15 cellular contexts compared by ENCODE assay signal in the genomic region with DNA sequence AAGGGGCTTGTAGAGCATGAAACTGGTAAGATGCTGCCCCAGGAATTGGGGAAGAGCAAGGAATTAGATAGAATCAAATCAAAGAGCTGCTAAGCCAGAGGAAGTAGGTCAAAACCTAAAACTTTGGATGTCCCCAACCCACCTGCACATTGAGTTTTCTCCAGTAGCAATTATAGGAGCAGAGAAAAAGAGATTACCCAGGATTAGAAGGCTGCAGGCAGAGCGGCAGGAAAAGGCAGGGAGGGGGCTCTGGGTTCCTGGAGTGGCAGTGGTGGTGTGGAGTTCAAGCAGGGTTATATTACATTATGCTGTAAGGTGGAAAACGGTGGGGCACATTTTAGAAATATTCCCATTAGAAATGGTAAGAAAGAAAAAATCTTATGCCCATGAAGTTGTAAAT.
A peak's percentile ranks its signal among the peaks of the same experiment; 100 is the strongest.
DNase-seq lines count a peak whose midpoint lies in the region; ATAC-seq and TF ChIP-seq lines count a peak whose summit lies in the region.
"Had no signal": no experiment of that assay in that cellular context is flagged by ENCODE, and none has a peak within 500 bp of the region (broad histone marks: within the 10 kb centered on the region; RNA-seq: fewer than 3 reads in every experiment).

No MANE protein-coding gene starts in this region.

- CTCF ChIA-PET in WTC11 (lab: Charles Lee) = interaction anchor here (1.3 kb wide), 1 partner anchor 10 kb away, joined by 3 read pairs; no protein-coding TSS in a partner anchor

- H3K79me2 ChIP-seq in smooth muscle cell (ENCODE audit: low read depth) = peaks cover 99% of the 10 kb centered on the region

- H3K9me3 ChIP-seq in smooth muscle cell (replicated peaks; ENCODE audit: low read depth) (no peaks in the 10 kb centered on the region), testis (no peaks in the 10 kb centered on the region)
- H3K9me3 ChIP-seq: BLaER1 treated with 17β-estradiol and CSF1 and Interleukin-3, amounts not matched to agents 10 nM and 100 nM had no signal

- H3K27ac ChIP-seq in smooth muscle cell (ENCODE audit: low read depth) (peak overlapping the region; percentile 5), testis (no peak overlapping the region)
- H3K27ac ChIP-seq: BLaER1 treated with 17β-estradiol and CSF1 and Interleukin-3, amounts not matched to agents 10 nM and 100 nM had no signal

- H3K4me1 Mint-ChIP-seq in CD14-positive monocyte (peaks cover 76% of the 10 kb centered on the region), WTC11 (peaks cover 73% of the 10 kb centered on the region)

- POLR2A ChIA-PET in WTC11 (lab: Charles Lee) = no interaction called here

- H3K4me3 ChIP-seq in smooth muscle cell (no peak overlapping the region), testis (no peak overlapping the region)
- H3K4me3 ChIP-seq: BLaER1 treated with 17β-estradiol and CSF1 and Interleukin-3, amounts not matched to agents 10 nM and 100 nM; GM23338 had no signal

- H3F3A ChIP-seq in smooth muscle cell (ENCODE audit: low read depth) = peaks cover 10% of the 10 kb centered on the region

- H4K20me1 ChIP-seq in smooth muscle cell (ENCODE audit: low read depth) = peaks cover 86% of the 10 kb centered on the region

- no peak for TF ChIP-seq POLR2A in testis (IDR thresholded peaks at IDR 0.05)

- H3K36me3 Mint-ChIP-seq in CD14-positive monocyte (peaks cover 6 to 11% of the 10 kb centered on the region in 2 donors), WTC11 (no peaks in the 10 kb centered on the region)
- H3K36me3 Mint-ChIP-seq: CD4-positive, alpha-beta memory T cell had no signal

- H3K27me3 Mint-ChIP-seq in CD14-positive monocyte (ENCODE audit: low read depth in 3 of 3) (peaks cover 0 to 1% (median 0%) of the 10 kb centered on the region in 3 donors), WTC11 (ENCODE audit: low read depth) (no peaks in the 10 kb centered on the region)
- H3K27me3 Mint-ChIP-seq: CD4-positive, alpha-beta memory T cell had no signal

- H3K9ac ChIP-seq in smooth muscle cell (ENCODE audit: low read depth) = no peak overlapping the region
- H3K9ac ChIP-seq: BLaER1 treated with 17β-estradiol and CSF1 and Interleukin-3, amounts not matched to agents 10 nM and 100 nM had no signal

- TF ChIP-seq CTCF in CD14-positive monocyte (IDR thresholded peaks at IDR 0.05) (no peak), WTC11 (IDR thresholded peaks at IDR 0.05) (no peak), smooth muscle cell (IDR thresholded peaks at IDR 0.05; ENCODE audit: borderline replicate concordance, insufficient read depth, poor library complexity, severe bottlenecking) (no peak), testis (IDR thresholded peaks at IDR 0.05) (no peak)

- no peak overlapping the region for H3K4me3 Mint-ChIP-seq in CD14-positive monocyte
- no peak overlapping the region for H3K4me3 Mint-ChIP-seq in WTC11
- H3K4me3 Mint-ChIP-seq: CD4-positive, alpha-beta memory T cell; GM23338 had no signal

- no peak overlapping the region for H2AFZ ChIP-seq in smooth muscle cell (ENCODE audit: low read depth)
- H2AFZ ChIP-seq: GM23338 had no signal

- DNase-seq in CD14-positive monocyte (ENCODE audit: low spot score) = peak; percentile 10
- DNase-seq in NCI-H524 treated with DMSO at 0.1 percent for 48 hours (lab: John Stamatoyannopoulos, UW) = peak; percentile 13
- DNase-seq in WTC11 (ENCODE audit: low spot score) = no peak
- no peak for DNase-seq in smooth muscle cell (lab: John Stamatoyannopoulos, UW; ENCODE audit: unreplicated experiment)
- DNase-seq in testis = no peak
- no peak for DNase-seq in HuH-7.5 (ENCODE audit: low spot score)
- DNase-seq: ACHN; CD4-positive, alpha-beta memory T cell; DMS153; DMS79 treated with DMSO at 0.1 percent for 48 hours; EL; H7 had no signal

- H3K4me2 ChIP-seq in smooth muscle cell = peak overlapping the region; percentile 3
- H3K4me2 ChIP-seq: BLaER1 treated with 17β-estradiol and CSF1 and Interleukin-3, amounts not matched to agents 10 nM and 100 nM had no signal

- H3K4me1 ChIP-seq in smooth muscle cell (ENCODE audit: low read depth) = peaks cover 65% of the 10 kb centered on the region
- H3K4me1 ChIP-seq in testis = peaks cover 22% of the 10 kb centered on the region

- 43% methylated on average over 2 of the region's 2 CpGs for WGBS in smooth muscle cell (ENCODE audit: low lambda C conversion rate)
- WGBS in testis, 2 donors = 33 to 85% methylated on average over 2 of the region's 2 CpGs

- H3K27ac Mint-ChIP-seq in CD14-positive monocyte (no peak overlapping the region), WTC11 (peak overlapping the region; percentile 9; the same call in 1 of the 2 replicates)
- H3K27ac Mint-ChIP-seq: GM23338 had no signal

- H3K9me3 Mint-ChIP-seq in CD14-positive monocyte (peaks cover 0 to 1% (median 0%) of the 10 kb centered on the region in 7 donors), WTC11 (no peaks in the 10 kb centered on the region)
- H3K9me3 Mint-ChIP-seq: CD4-positive, alpha-beta memory T cell; GM23338 had no signal

- intact Hi-C loops in CD14-positive monocyte (cut with micrococcal nuclease) (no loop called here), testis (cut with DNase I; ENCODE audit: low total_unique reads) (no loop called here)

- H3K36me3 ChIP-seq in smooth muscle cell (ENCODE audit: low read depth) = no peaks in the 10 kb centered on the region
- H3K36me3 ChIP-seq in testis (ENCODE audit: low read depth, missing control alignments) = no peaks in the 10 kb centered on the region
- H3K36me3 ChIP-seq: BLaER1 treated with 17β-estradiol and CSF1 and Interleukin-3, amounts not matched to agents 10 nM and 100 nM had no signal

- H3K27me3 ChIP-seq in smooth muscle cell (ENCODE audit: low read depth) (no peaks in the 10 kb centered on the region), testis (no peaks in the 10 kb centered on the region)
- H3K27me3 ChIP-seq: BLaER1 treated with 17β-estradiol and CSF1 and Interleukin-3, amounts not matched to agents 10 nM and 100 nM had no signal

- ATAC-seq in WTC11 (no peak), HG03442 (IDR thresholded peaks at IDR 0.05; ENCODE audit: unreplicated experiment) (no peak)
- ATAC-seq: GM23338 had no signal

TF ChIP-seq in WTC11, 78 proteins besides CTCF, POLR2A, EP300 and RAD21 (continues in another document):
- TF ChIP-seq CREB1 (CRISPR knock-in tag; IDR thresholded peaks at IDR 0.05) = no peak
- TF ChIP-seq HMGXB4 (CRISPR knock-in tag; IDR thresholded peaks at IDR 0.05) = no peak
- TF ChIP-seq ZNF121 (CRISPR knock-in tag; IDR thresholded peaks at IDR 0.05) = no peak
- TF ChIP-seq TEAD4 (CRISPR knock-in tag; IDR thresholded peaks at IDR 0.05) = no peak
- TF ChIP-seq MYBL2 (CRISPR knock-in tag; IDR thresholded peaks at IDR 0.05) = no peak
- TF ChIP-seq ZNF671 (CRISPR knock-in tag; IDR thresholded peaks at IDR 0.05) = no peak
- TF ChIP-seq ZNF138 (CRISPR knock-in tag; conservative IDR thresholded peaks at IDR 0.05) = no peak
- no peak for TF ChIP-seq CREM (CRISPR knock-in tag; IDR thresholded peaks at IDR 0.05)
- TF ChIP-seq, protein P1, sequence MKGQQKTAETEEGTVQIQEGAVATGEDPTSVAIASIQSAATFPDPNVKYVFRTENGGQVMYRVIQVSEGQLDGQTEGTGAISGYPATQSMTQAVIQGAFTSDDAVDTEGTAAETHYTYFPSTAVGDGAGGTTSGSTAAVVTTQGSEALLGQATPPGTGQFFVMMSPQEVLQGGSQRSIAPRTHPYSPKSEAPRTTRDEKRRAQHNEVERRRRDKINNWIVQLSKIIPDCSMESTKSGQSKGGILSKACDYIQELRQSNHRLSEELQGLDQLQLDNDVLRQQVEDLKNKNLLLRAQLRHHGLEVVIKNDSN (CRISPR knock-in tag; IDR thresholded peaks at IDR 0.05) = no peak
- TF ChIP-seq ZBTB21 (CRISPR knock-in tag; IDR thresholded peaks at IDR 0.05; ENCODE audit: borderline replicate concordance) = no peak
- TF ChIP-seq, protein P2, sequence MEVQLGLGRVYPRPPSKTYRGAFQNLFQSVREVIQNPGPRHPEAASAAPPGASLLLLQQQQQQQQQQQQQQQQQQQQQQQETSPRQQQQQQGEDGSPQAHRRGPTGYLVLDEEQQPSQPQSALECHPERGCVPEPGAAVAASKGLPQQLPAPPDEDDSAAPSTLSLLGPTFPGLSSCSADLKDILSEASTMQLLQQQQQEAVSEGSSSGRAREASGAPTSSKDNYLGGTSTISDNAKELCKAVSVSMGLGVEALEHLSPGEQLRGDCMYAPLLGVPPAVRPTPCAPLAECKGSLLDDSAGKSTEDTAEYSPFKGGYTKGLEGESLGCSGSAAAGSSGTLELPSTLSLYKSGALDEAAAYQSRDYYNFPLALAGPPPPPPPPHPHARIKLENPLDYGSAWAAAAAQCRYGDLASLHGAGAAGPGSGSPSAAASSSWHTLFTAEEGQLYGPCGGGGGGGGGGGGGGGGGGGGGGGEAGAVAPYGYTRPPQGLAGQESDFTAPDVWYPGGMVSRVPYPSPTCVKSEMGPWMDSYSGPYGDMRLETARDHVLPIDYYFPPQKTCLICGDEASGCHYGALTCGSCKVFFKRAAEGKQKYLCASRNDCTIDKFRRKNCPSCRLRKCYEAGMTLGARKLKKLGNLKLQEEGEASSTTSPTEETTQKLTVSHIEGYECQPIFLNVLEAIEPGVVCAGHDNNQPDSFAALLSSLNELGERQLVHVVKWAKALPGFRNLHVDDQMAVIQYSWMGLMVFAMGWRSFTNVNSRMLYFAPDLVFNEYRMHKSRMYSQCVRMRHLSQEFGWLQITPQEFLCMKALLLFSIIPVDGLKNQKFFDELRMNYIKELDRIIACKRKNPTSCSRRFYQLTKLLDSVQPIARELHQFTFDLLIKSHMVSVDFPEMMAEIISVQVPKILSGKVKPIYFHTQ (CRISPR knock-in tag; IDR thresholded peaks at IDR 0.05) = no peak
- TF ChIP-seq ATF3 (CRISPR knock-in tag; conservative IDR thresholded peaks at IDR 0.05) = no peak
- no peak for TF ChIP-seq GRHL2 (CRISPR knock-in tag; IDR thresholded peaks at IDR 0.05; ENCODE audit: insufficient replicate concordance, severe bottlenecking)

Comparison
In these comparisons a context has a peak if more than half of its experiments do, and no peak if none do; other contexts are left out.
1. DNase-seq: peak in CD14-positive monocyte (single experiment) and NCI-H524 treated with DMSO at 0.1 percent for 48 hours (single experiment); none in WTC11 (single experiment), smooth muscle cell (single experiment), testis (single experiment) and HuH-7.5 (single experiment).